ENCODE assay signal across 1 cellular context in genomic region chr14:91323671-91324605, GRCh38.
TF ChIP-seq lines count a peak whose summit lies in the region.

No MANE protein-coding gene starts in this region.

TF ChIP-seq in GM12878, 131 proteins besides CTCF, POLR2A, EP300 and RAD21 (continued from another document and continues in another):
- TF ChIP-seq SREBF2 (IDR thresholded peaks at IDR 0.05; ENCODE audit: low read length), result no peak
- peak; percentile 46 for TF ChIP-seq BCL11A (IDR thresholded peaks at IDR 0.05; ENCODE audit: low read depth, low read length)
- peak; percentile 98 for TF ChIP-seq BHLHE40 (IDR thresholded peaks at IDR 0.05; ENCODE audit: borderline replicate concordance in 1 of 2, low read depth in 2 of 2, low read length in 1 of 2)
- 0 out of 2 replicates have a peak, but pooled peaks have one; percentile 38 for TF ChIP-seq WRNIP1 (IDR thresholded peaks at IDR 0.05; ENCODE audit: borderline replicate concordance, low read depth, low read length)
- TF ChIP-seq PBX3 (IDR thresholded peaks at IDR 0.05; ENCODE audit: insufficient replicate concordance, low read depth, low read length), result no peak
- TF ChIP-seq ZNF592 (IDR thresholded peaks at IDR 0.05), result 0 out of 2 replicates have a peak, but pooled peaks have one; percentile 35
- no peak; the same call in 1 of the 2 replicates for TF ChIP-seq NKRF (conservative IDR thresholded peaks at IDR 0.05)
- peak; percentile 61; the same call in 1 of the 2 replicates for TF ChIP-seq PML (IDR thresholded peaks at IDR 0.05; ENCODE audit: low read length)
- TF ChIP-seq JUND (IDR thresholded peaks at IDR 0.05; ENCODE audit: low read depth, low read length), result no peak
- peak; percentile 74 for TF ChIP-seq USF1 (IDR thresholded peaks at IDR 0.05; ENCODE audit: borderline replicate concordance, extremely low read length, insufficient read depth, low read depth, low read length)
- TF ChIP-seq HCFC1 (IDR thresholded peaks at IDR 0.05; ENCODE audit: low read length), result no peak
- no peak for TF ChIP-seq MYC (IDR thresholded peaks at IDR 0.05; ENCODE audit: insufficient read depth, insufficient read length, insufficient replicate concordance, low read length, severe bottlenecking)
- no peak for TF ChIP-seq NR2C1 (IDR thresholded peaks at IDR 0.05)
- TF ChIP-seq RB1 (IDR thresholded peaks at IDR 0.05; ENCODE audit: borderline replicate concordance), result no peak
- no peak for TF ChIP-seq NR2C2 (IDR thresholded peaks at IDR 0.05; ENCODE audit: borderline replicate concordance, control insufficient read depth, insufficient read length, low read depth)
- TF ChIP-seq ZNF384 (IDR thresholded peaks at IDR 0.05; ENCODE audit: borderline replicate concordance, low read depth, low read length), result no peak
- TF ChIP-seq SREBF1 (IDR thresholded peaks at IDR 0.05; ENCODE audit: low read length), result no peak
- peak; percentile 62 for TF ChIP-seq CREM (IDR thresholded peaks at IDR 0.05; ENCODE audit: low read depth)
- peak; percentile 74; the same call in 1 of the 2 replicates for TF ChIP-seq ATF7 (IDR thresholded peaks at IDR 0.05; ENCODE audit: low read depth)
- no peak for TF ChIP-seq YBX1 (IDR thresholded peaks at IDR 0.05)
- TF ChIP-seq IKZF1 (conservative IDR thresholded peaks at IDR 0.05), result peak; percentile 88
- peak; percentile 29 for TF ChIP-seq RELA (IDR thresholded peaks at IDR 0.05; ENCODE audit: borderline replicate concordance, partially characterized antibody)
- peak; percentile 81 for TF ChIP-seq SKIL (IDR thresholded peaks at IDR 0.05; ENCODE audit: low read depth, poor library complexity, severe bottlenecking)
- 0 out of 2 replicates have a peak, but pooled peaks have one; percentile 68 for TF ChIP-seq GABPA (IDR thresholded peaks at IDR 0.05; ENCODE audit: low read depth)
- no peak for TF ChIP-seq ZBTB33 (IDR thresholded peaks at IDR 0.05)
- TF ChIP-seq MLLT1 (IDR thresholded peaks at IDR 0.05), result 0 out of 2 replicates have a peak, but pooled peaks have one; percentile 67
- 0 out of 2 replicates have a peak, but pooled peaks have one; percentile 44 for TF ChIP-seq ZNF217 (IDR thresholded peaks at IDR 0.05)
- TF ChIP-seq ZNF622 (IDR thresholded peaks at IDR 0.05), result no peak
- peak; percentile 24; the same call in 1 of the 2 replicates for TF ChIP-seq BACH1 (IDR thresholded peaks at IDR 0.05; ENCODE audit: borderline replicate concordance)
- no peak; the same call in 1 of the 2 replicates for TF ChIP-seq USF2 (IDR thresholded peaks at IDR 0.05; ENCODE audit: borderline replicate concordance, low read depth, low read length)
- TF ChIP-seq EGR1 (IDR thresholded peaks at IDR 0.05; ENCODE audit: borderline replicate concordance in 1 of 2, low read depth in 2 of 2, low read length in 2 of 2), result peak; percentile 41 to 97
- TF ChIP-seq E4F1 (IDR thresholded peaks at IDR 0.05; ENCODE audit: borderline replicate concordance, partially characterized antibody), result no peak
- peak; percentile 99 for TF ChIP-seq POU2F2 (IDR thresholded peaks at IDR 0.05; ENCODE audit: borderline replicate concordance, low read depth, low read length)
- TF ChIP-seq PRDM15 (CRISPR knock-in tag; IDR thresholded peaks at IDR 0.05), result no peak
- TF ChIP-seq NFXL1 (IDR thresholded peaks at IDR 0.05; ENCODE audit: borderline replicate concordance), result no peak
- peak; percentile 87 for TF ChIP-seq MEF2B (IDR thresholded peaks at IDR 0.05; ENCODE audit: partially characterized antibody, poor library complexity, severe bottlenecking)
